ENCODE assay signal across 23 cellular contexts in the genomic region with DNA sequence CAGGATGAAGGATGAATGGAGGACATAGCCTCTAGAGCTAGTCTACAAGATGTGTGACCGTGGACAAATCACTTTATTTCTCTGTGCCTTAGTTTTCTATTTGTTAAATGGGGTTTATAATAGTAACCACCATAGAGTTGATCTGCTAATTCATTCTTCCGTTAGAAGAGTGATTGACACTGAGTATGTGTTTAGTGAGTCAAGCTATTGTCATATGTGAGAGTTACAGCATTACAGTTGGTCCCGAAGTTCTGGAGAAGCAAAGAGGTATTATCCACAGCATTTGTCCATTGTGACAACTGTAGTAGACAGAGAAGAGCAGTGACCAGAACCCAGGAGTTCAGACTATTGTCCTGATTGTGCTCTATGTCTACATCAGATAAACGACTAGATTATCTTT. TPM values are rescaled to one million over a fixed set of nuclear protein-coding genes. Genes with fewer than 3 reads are reported as not detected.
DNase-seq lines count a peak whose midpoint lies in the region; ATAC-seq and TF ChIP-seq lines count a peak whose summit lies in the region.
"Had no signal": no experiment of that assay in that cellular context is flagged by ENCODE, and none has a peak within 500 bp of the region (broad histone marks: within the 10 kb centered on the region; RNA-seq: fewer than 3 reads in every experiment).

No MANE protein-coding gene starts in this region.

- no peak overlapping the region for H3K4me3 Mint-ChIP-seq in CD4-positive, CD25-positive, alpha-beta regulatory T cell
- H3K4me3 Mint-ChIP-seq: CD8-positive, alpha-beta memory T cell had no signal

- no peak overlapping the region for H3K4me3 ChIP-seq in CD4-positive, CD25-positive, alpha-beta regulatory T cell (ENCODE audit: low read depth, low read length)
- H3K4me3 ChIP-seq in Panc1 (ENCODE audit: low read depth in 2 of 2, low read length in 2 of 2) (no peak overlapping the region), neutrophil (ENCODE audit: low read depth in 1 of 2, low read length in 1 of 2) (no peak overlapping the region), PC-9 (no peak overlapping the region)
- H3K4me3 ChIP-seq: A549, GM23248 had no signal

- CTCF ChIA-PET in Panc1 (lab: Charles Lee), result no interaction called here
- CTCF ChIA-PET in PC-9 (lab: Charles Lee), result no interaction called here

- no peaks in the 10 kb centered on the region for H4K20me1 ChIP-seq in PC-9 (ENCODE audit: insufficient read depth)

- TF ChIP-seq CTCF in Panc1 (IDR thresholded peaks at IDR 0.05), result no peak
- TF ChIP-seq CTCF in neutrophil (IDR thresholded peaks at IDR 0.05), result no peak
- no peak for TF ChIP-seq CTCF in PC-9 (conservative IDR thresholded peaks at IDR 0.05)

- peaks cover 25% of the 10 kb centered on the region for H3K4me1 ChIP-seq in CD4-positive, CD25-positive, alpha-beta regulatory T cell (ENCODE audit: control insufficient read depth, insufficient read depth, low read length, poor library complexity, severe bottlenecking)
- no peaks in the 10 kb centered on the region for H3K4me1 ChIP-seq in Panc1 (ENCODE audit: control insufficient read depth, insufficient read depth, low read length)
- H3K4me1 ChIP-seq in neutrophil (ENCODE audit: control insufficient read depth in 1 of 2, insufficient read depth in 1 of 2, low read depth in 1 of 2, low read length in 1 of 2), result peaks cover 81 to 88% of the 10 kb centered on the region in 2 experiments
- peaks cover 14% of the 10 kb centered on the region for H3K4me1 ChIP-seq in PC-9 (replicated peaks; ENCODE audit: insufficient read depth)
- H3K4me1 ChIP-seq: A549 had no signal

- no peaks in the 10 kb centered on the region for H3K9me3 ChIP-seq in CD4-positive, CD25-positive, alpha-beta regulatory T cell (ENCODE audit: control insufficient read depth in 2 of 2, low read length in 2 of 2)
- H3K9me3 ChIP-seq in Panc1 (ENCODE audit: control insufficient read depth, insufficient read depth, low read depth, low read length), result no peaks in the 10 kb centered on the region
- H3K9me3 ChIP-seq in neutrophil, result no peaks in the 10 kb centered on the region
- no peaks in the 10 kb centered on the region for H3K9me3 ChIP-seq in PC-9 (ENCODE audit: insufficient read depth, low read depth)
- H3K9me3 ChIP-seq: A549 had no signal

- H3K4me2 ChIP-seq in PC-9, result no peak overlapping the region
- H3K4me2 ChIP-seq: A549 had no signal

- in situ Hi-C loops in Panc1 (cut with HindIII; ENCODE audit: low pct_unique_long_range_greater_than_20kb, low sequenced_read_pairs), result no loop called here

- intact Hi-C loops in Panc1 (cut with micrococcal nuclease; ENCODE audit: unreplicated experiment), result no loop called here
- intact Hi-C loops in left colon (cut with DNase I, micrococcal nuclease), result no loop called here
- intact Hi-C loops in PC-9 (cut with micrococcal nuclease; ENCODE audit: unreplicated experiment), result no loop called here

- POLR2A ChIA-PET in Panc1 (lab: Charles Lee) (no interaction called here), PC-9 (lab: Charles Lee; ENCODE audit: unreplicated experiment) (no interaction called here)

- no peaks in the 10 kb centered on the region for H3K27me3 ChIP-seq in CD4-positive, CD25-positive, alpha-beta regulatory T cell (ENCODE audit: control insufficient read depth, insufficient read depth, low read length)
- H3K27me3 ChIP-seq in Panc1 (ENCODE audit: control insufficient read depth, insufficient read depth, low read length) (no peaks in the 10 kb centered on the region), neutrophil (no peaks in the 10 kb centered on the region), PC-9 (ENCODE audit: insufficient read depth, low read depth) (no peaks in the 10 kb centered on the region)

- H3K27ac ChIP-seq in CD4-positive, CD25-positive, alpha-beta regulatory T cell (ENCODE audit: insufficient read depth, low read length, poor library complexity, severe bottlenecking), result no peak overlapping the region
- H3K27ac ChIP-seq in Panc1 (ENCODE audit: low read length), result no peak overlapping the region
- peak overlapping the region; percentile 92 for H3K27ac ChIP-seq in neutrophil
- H3K27ac ChIP-seq in PC-9, result no peak overlapping the region
- H3K27ac ChIP-seq: A549, GM23248, RWPE1 had no signal

- BruUV-seq in Panc1 (replicated peaks; lab: Mats Ljungman, UMichigan), result no TSS peak
- BruUV-seq in PC-9 (replicated peaks; lab: Mats Ljungman, UMichigan), result no TSS peak

- H3F3A ChIP-seq in PC-9 (ENCODE audit: insufficient read depth, low read depth), result no peaks in the 10 kb centered on the region

- DNase-seq in CD4-positive, CD25-positive, alpha-beta regulatory T cell, result no peak
- DNase-seq in Panc1 (ENCODE audit: low read depth, low spot score) (no peak), dermis blood vessel endothelial cell (peak; percentile 13), NOMO-1 (lab: John Stamatoyannopoulos, UW; ENCODE audit: unreplicated experiment in 2 of 2) (no peak), left colon (no peak), RKO (ENCODE audit: low spot score) (no peak), PC-9 (no peak)
- DNase-seq: CD8-positive, alpha-beta memory T cell; DMS79 treated with DMSO at 0.1 percent for 48 hours; GM23248; HCEC 1CT; MM.1S; NCI-H1092; NCI-H146; NCI-H2029 treated with DMSO at 0.1 percent for 48 hours; NCI-H2171 treated with DMSO at 0.1 percent for 48 hours; NCI-H446; NCI-H69; NK-92 treated with Interleukin-12 subunit alpha and Interleukin-12 subunit beta, amount 100 ng/mL, for 24 hours; SIG-M5 had no signal

- peaks cover 0 to 3% (median 0%) of the 10 kb centered on the region in 7 donors for H3K9me3 Mint-ChIP-seq in CD4-positive, CD25-positive, alpha-beta regulatory T cell
- H3K9me3 Mint-ChIP-seq: CD8-positive, alpha-beta memory T cell had no signal

- no peaks in the 10 kb centered on the region for H3K36me3 ChIP-seq in CD4-positive, CD25-positive, alpha-beta regulatory T cell (ENCODE audit: control insufficient read depth, insufficient read depth, low read length)
- H3K36me3 ChIP-seq in Panc1 (ENCODE audit: control insufficient read depth, insufficient read depth, low read length), result no peaks in the 10 kb centered on the region
- H3K36me3 ChIP-seq in neutrophil, result no peaks in the 10 kb centered on the region
- no peaks in the 10 kb centered on the region for H3K36me3 ChIP-seq in PC-9 (ENCODE audit: low read depth)

- H3K36me3 Mint-ChIP-seq in CD4-positive, CD25-positive, alpha-beta regulatory T cell, result no peaks in the 10 kb centered on the region

- no peaks in the 10 kb centered on the region for H3K79me2 ChIP-seq in PC-9 (ENCODE audit: low read depth)

- H3K4me1 Mint-ChIP-seq in CD4-positive, CD25-positive, alpha-beta regulatory T cell, result peaks cover 22 to 54% (median 32%) of the 10 kb centered on the region in 4 donors

- H3K27me3 Mint-ChIP-seq in CD4-positive, CD25-positive, alpha-beta regulatory T cell, result no peaks in the 10 kb centered on the region
- H3K27me3 Mint-ChIP-seq: CD8-positive, alpha-beta memory T cell had no signal

- no peak for ATAC-seq in CD4-positive, CD25-positive, alpha-beta regulatory T cell (ENCODE audit: low read depth in 2 of 2)
- ATAC-seq in Panc1, result 0 out of 2 replicates have a peak, but pooled peaks have one; percentile 61
- no peak for ATAC-seq in left colon
- ATAC-seq: A549 had no signal

- H3K27ac Mint-ChIP-seq in CD4-positive, CD25-positive, alpha-beta regulatory T cell, result peak overlapping the region in 2 of 3 donors; percentile 6 to 24

- H3K9me2 ChIP-seq in PC-9 (ENCODE audit: insufficient read depth), result no peaks in the 10 kb centered on the region

- no peak overlapping the region for H2AFZ ChIP-seq in PC-9
- H2AFZ ChIP-seq: GM23248 had no signal

RNA-seq across cellular contexts. Expression of gene FAR2, which starts 14.1 kb away (rescaled TPM):
- total RNA-seq in CD4-positive, CD25-positive, alpha-beta regulatory T cell, result 12.6 TPM
- 10 to 100 TPM in 3 of 4 donors, 1 to 10 TPM in 1; 7.4 to 14.6 (median 12.2) TPM for polyA plus RNA-seq in CD4-positive, CD25-positive, alpha-beta regulatory T cell
- total RNA-seq in Panc1 (2021; ENCODE audit: unreplicated experiment) (6.2 TPM), dermis blood vessel endothelial cell (43.7 and 61.9 TPM in 2 replicates), left colon (10 to 100 TPM; 72.8 to 73.2 TPM), PC-9 (2021) (11.0 and 12.3 TPM in 2 replicates)
- polyA plus RNA-seq in Panc1 (2012; ENCODE audit: insufficient read length), result 4.6 TPM
